In the genomic region with DNA sequence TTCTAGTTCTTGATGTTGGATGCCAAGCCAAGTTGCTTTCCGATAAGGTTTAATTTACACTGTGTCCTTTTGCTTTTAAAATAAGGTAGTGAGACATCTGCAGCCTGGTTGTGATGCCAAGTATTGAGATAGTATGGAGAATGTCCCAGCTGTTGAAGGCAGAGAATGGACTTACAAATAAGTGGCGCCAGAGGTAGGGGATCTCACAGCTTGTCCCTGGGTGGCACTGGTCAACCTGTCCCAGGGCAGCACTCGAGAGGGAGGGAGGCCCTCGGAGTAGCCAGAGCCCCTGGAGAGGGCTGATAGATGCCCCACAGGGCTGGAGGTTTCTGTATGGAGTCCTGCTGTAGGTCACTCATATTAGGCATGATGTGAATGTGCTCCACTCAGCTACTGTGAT, we compare ENCODE assay signal across 18 cellular contexts.
"Had no signal": no experiment of that assay in that cellular context is flagged by ENCODE, and none has a peak within 500 bp of the region (broad histone marks: within the 10 kb centered on the region; RNA-seq: fewer than 3 reads in every experiment).

No MANE protein-coding gene starts in this region.

- H3K9me3 ChIP-seq: tibial nerve had no signal

- H3K36me3 Mint-ChIP-seq: activated naive CD8-positive, alpha-beta T cell treated with anti-CD3 and anti-CD28 coated beads, Interleukin-2, amount 10 ng/mL, durations not matched to agents 7 days and 5 days; naive thymus-derived CD4-positive, alpha-beta T cell; stimulated activated memory B cell treated with anti-CD40 and anti-IgM and Interleukin-4, amounts not matched to agents 10 μg/mL and 1 μg/mL and 100 μg/mL, for 72 hours had no signal

- H3K4me1 ChIP-seq: parathyroid adenoma had no signal

- H3K36me3 ChIP-seq: brain microvascular endothelial cell, heart right ventricle, tibial nerve had no signal

- H3K27me3 ChIP-seq: brain microvascular endothelial cell, heart right ventricle, tibial nerve had no signal

- DNase-seq: activated CD4-positive, alpha-beta memory T cell treated with anti-CD3 and anti-CD28 coated beads, Interleukin-2, amount 10 ng/mL, durations not matched to agents 7 days and 5 days; activated CD4-positive, CD25-positive, alpha-beta regulatory T cell treated with anti-CD3 and anti-CD28 coated beads, Interleukin-2, amount 50 U/mL, for 72 hours; activated naive CD8-positive, alpha-beta T cell treated with anti-CD3 and anti-CD28 coated beads, Interleukin-2, amount 10 ng/mL, durations not matched to agents 7 days and 5 days; brain microvascular endothelial cell; cerebellar nuclear complex; effector memory CD4-positive, alpha-beta T cell; foreskin melanocyte; heart right ventricle; left colon; mammary epithelial cell; naive thymus-derived CD4-positive, alpha-beta T cell; T-helper 1 cell; T1000 had no signal

- H3K27ac Mint-ChIP-seq: activated CD4-positive, alpha-beta memory T cell treated with anti-CD3 and anti-CD28 coated beads, Interleukin-2, amount 10 ng/mL, durations not matched to agents 7 days and 5 days; activated naive CD8-positive, alpha-beta T cell treated with anti-CD3 and anti-CD28 coated beads, Interleukin-2, amount 10 ng/mL, durations not matched to agents 7 days and 5 days; naive thymus-derived CD4-positive, alpha-beta T cell had no signal

- H3K4me3 Mint-ChIP-seq: activated CD4-positive, alpha-beta memory T cell treated with anti-CD3 and anti-CD28 coated beads, Interleukin-2, amount 10 ng/mL, durations not matched to agents 7 days and 5 days; activated naive CD8-positive, alpha-beta T cell treated with anti-CD3 and anti-CD28 coated beads, Interleukin-2, amount 10 ng/mL, durations not matched to agents 7 days and 5 days; naive thymus-derived CD4-positive, alpha-beta T cell; stimulated activated memory B cell treated with anti-CD40 and anti-IgM and Interleukin-4, amounts not matched to agents 10 μg/mL and 1 μg/mL and 100 μg/mL, for 72 hours had no signal

- H3K27ac ChIP-seq: brain microvascular endothelial cell, epithelial cell of prostate, heart right ventricle, parathyroid adenoma, SK-N-MC had no signal

- H2AFZ ChIP-seq: parathyroid adenoma had no signal

- H3K9ac ChIP-seq: parathyroid adenoma had no signal

- H3K27me3 Mint-ChIP-seq: activated CD4-positive, alpha-beta memory T cell treated with anti-CD3 and anti-CD28 coated beads, Interleukin-2, amount 10 ng/mL, durations not matched to agents 7 days and 5 days; naive thymus-derived CD4-positive, alpha-beta T cell; stimulated activated memory B cell treated with anti-CD40 and anti-IgM and Interleukin-4, amounts not matched to agents 10 μg/mL and 1 μg/mL and 100 μg/mL, for 72 hours had no signal

- ATAC-seq: left colon; naive thymus-derived CD4-positive, alpha-beta T cell; stimulated activated memory B cell treated with anti-CD40 and anti-IgM and Interleukin-4, amounts not matched to agents 10 μg/mL and 1 μg/mL and 100 μg/mL, for 72 hours had no signal

- H3K9me3 Mint-ChIP-seq: activated CD4-positive, alpha-beta memory T cell treated with anti-CD3 and anti-CD28 coated beads, Interleukin-2, amount 10 ng/mL, durations not matched to agents 7 days and 5 days; activated naive CD8-positive, alpha-beta T cell treated with anti-CD3 and anti-CD28 coated beads, Interleukin-2, amount 10 ng/mL, durations not matched to agents 7 days and 5 days; stimulated activated memory B cell treated with anti-CD40 and anti-IgM and Interleukin-4, amounts not matched to agents 10 μg/mL and 1 μg/mL and 100 μg/mL, for 72 hours had no signal

- H3K4me3 ChIP-seq: heart right ventricle, SK-N-MC, tibial nerve had no signal
